ENCODE assay signal across 16 cellular contexts in genomic region chr1:203823306-203823705, GRCh38. TPM values are rescaled to one million over a fixed set of nuclear protein-coding genes. Genes with fewer than 3 reads are reported as not detected.
"Had no signal": no experiment of that assay in that cellular context is flagged by ENCODE, and none has a peak within 500 bp of the region (broad histone marks: within the 10 kb centered on the region; RNA-seq: fewer than 3 reads in every experiment).

No MANE protein-coding gene starts in this region.

- ATAC-seq: right lobe of liver; stimulated activated memory B cell treated with anti-CD40 and anti-IgM and Interleukin-4, amounts not matched to agents 10 μg/mL and 1 μg/mL and 100 μg/mL, for 72 hours had no signal

- H3K9me3 ChIP-seq: prostate gland, right lobe of liver, transverse colon had no signal

- H3K4me3 Mint-ChIP-seq: activated T-cell treated with anti-CD3 and anti-CD28 coated beads, Interleukin-2, amount 50 U/mL, for 24 hours; nephron; stimulated activated memory B cell treated with anti-CD40 and anti-IgM and Interleukin-4, amounts not matched to agents 10 μg/mL and 1 μg/mL and 100 μg/mL, for 72 hours; T-helper 2 cell treated with Interferon-gamma antibody and Interleukin-4, amounts not matched to agents 5 μg/mL and 100 μg/mL, for 36 hours had no signal

- DNase-seq: activated CD4-positive, alpha-beta T cell treated with anti-CD3 and anti-CD28 coated beads, Interleukin-2, amount 50 U/mL, for 4 hours; activated CD4-positive, CD25-positive, alpha-beta regulatory T cell treated with anti-CD3 and anti-CD28 coated beads, Interleukin-2, amount 50 U/mL, for 72 hours; activated gamma-delta T cell treated with Interleukin-2 at 50 U/mL for 16 hours; activated T-cell treated with anti-CD3 and anti-CD28 coated beads, Interleukin-2, amount 50 U/mL, for 24 hours; glutamatergic neuron; occipital lobe; right lobe of liver; substantia nigra; transverse colon had no signal

- H3K27me3 ChIP-seq: cardiac muscle cell, right lobe of liver, transverse colon had no signal

- H3K27me3 Mint-ChIP-seq: activated T-cell treated with anti-CD3 and anti-CD28 coated beads, Interleukin-2, amount 50 U/mL, for 24 hours; stimulated activated memory B cell treated with anti-CD40 and anti-IgM and Interleukin-4, amounts not matched to agents 10 μg/mL and 1 μg/mL and 100 μg/mL, for 72 hours had no signal

- H3K27ac ChIP-seq: cardiac muscle cell, prostate gland, right lobe of liver, transverse colon had no signal

- H3K4me1 ChIP-seq: prostate gland, right lobe of liver had no signal

- H3K4me3 ChIP-seq: cardiac muscle cell, prostate gland, right lobe of liver, transverse colon had no signal

- H3K9me3 Mint-ChIP-seq: activated T-cell treated with anti-CD3 and anti-CD28 coated beads, Interleukin-2, amount 50 U/mL, for 24 hours; nephron; stimulated activated memory B cell treated with anti-CD40 and anti-IgM and Interleukin-4, amounts not matched to agents 10 μg/mL and 1 μg/mL and 100 μg/mL, for 72 hours; T-helper 2 cell treated with Interferon-gamma antibody and Interleukin-4, amounts not matched to agents 5 μg/mL and 100 μg/mL, for 36 hours had no signal

- H3K27ac Mint-ChIP-seq: nephron; T-helper 2 cell treated with Interferon-gamma antibody and Interleukin-4, amounts not matched to agents 5 μg/mL and 100 μg/mL, for 36 hours had no signal

RNA-seq across cellular contexts. Expression of gene LAX1, which starts 58.3 kb away (rescaled TPM):
- total RNA-seq: astrocyte, cardiac muscle cell, lung microvascular endothelial cell, occipital lobe had no signal
